2 cellular contexts compared by ENCODE assay signal in the genomic region with DNA sequence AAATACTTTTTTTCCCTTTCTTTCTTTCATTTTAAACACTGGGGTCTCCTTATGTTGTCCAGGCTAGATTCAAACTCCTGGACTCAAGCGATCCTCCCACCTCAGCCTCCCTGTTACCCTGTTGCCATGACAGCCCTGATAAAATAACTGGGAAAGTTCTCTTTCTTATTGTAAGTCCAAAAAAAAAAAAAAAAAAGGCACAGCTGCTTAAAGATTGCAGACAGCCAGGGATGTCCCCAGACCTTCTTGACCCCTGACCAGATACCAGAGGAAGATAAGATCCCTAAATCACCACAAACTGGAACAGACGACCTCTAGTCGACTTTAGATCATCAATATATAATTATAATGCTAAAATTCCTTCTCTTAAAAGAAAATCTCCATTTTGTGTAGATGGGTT.
TF ChIP-seq lines count a peak whose summit lies in the region.

No MANE protein-coding gene starts in this region.

TF ChIP-seq in A549, 52 proteins besides CTCF, POLR2A, EP300 and RAD21:
- TF ChIP-seq, protein P1, sequence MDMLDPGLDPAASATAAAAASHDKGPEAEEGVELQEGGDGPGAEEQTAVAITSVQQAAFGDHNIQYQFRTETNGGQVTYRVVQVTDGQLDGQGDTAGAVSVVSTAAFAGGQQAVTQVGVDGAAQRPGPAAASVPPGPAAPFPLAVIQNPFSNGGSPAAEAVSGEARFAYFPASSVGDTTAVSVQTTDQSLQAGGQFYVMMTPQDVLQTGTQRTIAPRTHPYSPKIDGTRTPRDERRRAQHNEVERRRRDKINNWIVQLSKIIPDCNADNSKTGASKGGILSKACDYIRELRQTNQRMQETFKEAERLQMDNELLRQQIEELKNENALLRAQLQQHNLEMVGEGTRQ (IDR thresholded peaks at IDR 0.05), result no peak
- TF ChIP-seq HOXB5 (CRISPR knock-in tag; IDR thresholded peaks at IDR 0.05) (no peak), BHLHE40 (IDR thresholded peaks at IDR 0.05; ENCODE audit: low read depth, low read length) (no peak), MAZ (IDR thresholded peaks at IDR 0.05; ENCODE audit: borderline replicate concordance, low read depth, low read length) (no peak), CEBPB (IDR thresholded peaks at IDR 0.05) (no peak), SMC3 (IDR thresholded peaks at IDR 0.05) (no peak), FOXS1 (CRISPR knock-in tag; IDR thresholded peaks at IDR 0.05) (no peak), ZC3H11A (IDR thresholded peaks at IDR 0.05) (no peak)
- TF ChIP-seq, protein P2, sequence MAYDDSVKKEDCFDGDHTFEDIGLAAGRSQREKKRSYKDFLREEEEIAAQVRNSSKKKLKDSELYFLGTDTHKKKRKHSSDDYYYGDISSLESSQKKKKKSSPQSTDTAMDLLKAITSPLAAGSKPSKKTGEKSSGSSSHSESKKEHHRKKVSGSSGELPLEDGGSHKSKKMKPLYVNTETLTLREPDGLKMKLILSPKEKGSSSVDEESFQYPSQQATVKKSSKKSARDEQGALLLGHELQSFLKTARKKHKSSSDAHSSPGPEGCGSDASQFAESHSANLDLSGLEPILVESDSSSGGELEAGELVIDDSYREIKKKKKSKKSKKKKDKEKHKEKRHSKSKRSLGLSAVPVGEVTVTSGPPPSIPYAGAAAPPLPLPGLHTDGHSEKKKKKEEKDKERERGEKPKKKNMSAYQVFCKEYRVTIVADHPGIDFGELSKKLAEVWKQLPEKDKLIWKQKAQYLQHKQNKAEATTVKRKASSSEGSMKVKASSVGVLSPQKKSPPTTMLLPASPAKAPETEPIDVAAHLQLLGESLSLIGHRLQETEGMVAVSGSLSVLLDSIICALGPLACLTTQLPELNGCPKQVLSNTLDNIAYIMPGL (CRISPR knock-in tag; IDR thresholded peaks at IDR 0.05; ENCODE audit: borderline replicate concordance), result no peak
- TF ChIP-seq, protein P3, sequence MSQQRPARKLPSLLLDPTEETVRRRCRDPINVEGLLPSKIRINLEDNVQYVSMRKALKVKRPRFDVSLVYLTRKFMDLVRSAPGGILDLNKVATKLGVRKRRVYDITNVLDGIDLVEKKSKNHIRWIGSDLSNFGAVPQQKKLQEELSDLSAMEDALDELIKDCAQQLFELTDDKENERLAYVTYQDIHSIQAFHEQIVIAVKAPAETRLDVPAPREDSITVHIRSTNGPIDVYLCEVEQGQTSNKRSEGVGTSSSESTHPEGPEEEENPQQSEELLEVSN (IDR thresholded peaks at IDR 0.05; ENCODE audit: borderline replicate concordance, low read depth), result no peak

TF ChIP-seq in GM23338, 12 proteins besides CTCF, POLR2A, EP300 and RAD21:
- TF ChIP-seq, protein P4, sequence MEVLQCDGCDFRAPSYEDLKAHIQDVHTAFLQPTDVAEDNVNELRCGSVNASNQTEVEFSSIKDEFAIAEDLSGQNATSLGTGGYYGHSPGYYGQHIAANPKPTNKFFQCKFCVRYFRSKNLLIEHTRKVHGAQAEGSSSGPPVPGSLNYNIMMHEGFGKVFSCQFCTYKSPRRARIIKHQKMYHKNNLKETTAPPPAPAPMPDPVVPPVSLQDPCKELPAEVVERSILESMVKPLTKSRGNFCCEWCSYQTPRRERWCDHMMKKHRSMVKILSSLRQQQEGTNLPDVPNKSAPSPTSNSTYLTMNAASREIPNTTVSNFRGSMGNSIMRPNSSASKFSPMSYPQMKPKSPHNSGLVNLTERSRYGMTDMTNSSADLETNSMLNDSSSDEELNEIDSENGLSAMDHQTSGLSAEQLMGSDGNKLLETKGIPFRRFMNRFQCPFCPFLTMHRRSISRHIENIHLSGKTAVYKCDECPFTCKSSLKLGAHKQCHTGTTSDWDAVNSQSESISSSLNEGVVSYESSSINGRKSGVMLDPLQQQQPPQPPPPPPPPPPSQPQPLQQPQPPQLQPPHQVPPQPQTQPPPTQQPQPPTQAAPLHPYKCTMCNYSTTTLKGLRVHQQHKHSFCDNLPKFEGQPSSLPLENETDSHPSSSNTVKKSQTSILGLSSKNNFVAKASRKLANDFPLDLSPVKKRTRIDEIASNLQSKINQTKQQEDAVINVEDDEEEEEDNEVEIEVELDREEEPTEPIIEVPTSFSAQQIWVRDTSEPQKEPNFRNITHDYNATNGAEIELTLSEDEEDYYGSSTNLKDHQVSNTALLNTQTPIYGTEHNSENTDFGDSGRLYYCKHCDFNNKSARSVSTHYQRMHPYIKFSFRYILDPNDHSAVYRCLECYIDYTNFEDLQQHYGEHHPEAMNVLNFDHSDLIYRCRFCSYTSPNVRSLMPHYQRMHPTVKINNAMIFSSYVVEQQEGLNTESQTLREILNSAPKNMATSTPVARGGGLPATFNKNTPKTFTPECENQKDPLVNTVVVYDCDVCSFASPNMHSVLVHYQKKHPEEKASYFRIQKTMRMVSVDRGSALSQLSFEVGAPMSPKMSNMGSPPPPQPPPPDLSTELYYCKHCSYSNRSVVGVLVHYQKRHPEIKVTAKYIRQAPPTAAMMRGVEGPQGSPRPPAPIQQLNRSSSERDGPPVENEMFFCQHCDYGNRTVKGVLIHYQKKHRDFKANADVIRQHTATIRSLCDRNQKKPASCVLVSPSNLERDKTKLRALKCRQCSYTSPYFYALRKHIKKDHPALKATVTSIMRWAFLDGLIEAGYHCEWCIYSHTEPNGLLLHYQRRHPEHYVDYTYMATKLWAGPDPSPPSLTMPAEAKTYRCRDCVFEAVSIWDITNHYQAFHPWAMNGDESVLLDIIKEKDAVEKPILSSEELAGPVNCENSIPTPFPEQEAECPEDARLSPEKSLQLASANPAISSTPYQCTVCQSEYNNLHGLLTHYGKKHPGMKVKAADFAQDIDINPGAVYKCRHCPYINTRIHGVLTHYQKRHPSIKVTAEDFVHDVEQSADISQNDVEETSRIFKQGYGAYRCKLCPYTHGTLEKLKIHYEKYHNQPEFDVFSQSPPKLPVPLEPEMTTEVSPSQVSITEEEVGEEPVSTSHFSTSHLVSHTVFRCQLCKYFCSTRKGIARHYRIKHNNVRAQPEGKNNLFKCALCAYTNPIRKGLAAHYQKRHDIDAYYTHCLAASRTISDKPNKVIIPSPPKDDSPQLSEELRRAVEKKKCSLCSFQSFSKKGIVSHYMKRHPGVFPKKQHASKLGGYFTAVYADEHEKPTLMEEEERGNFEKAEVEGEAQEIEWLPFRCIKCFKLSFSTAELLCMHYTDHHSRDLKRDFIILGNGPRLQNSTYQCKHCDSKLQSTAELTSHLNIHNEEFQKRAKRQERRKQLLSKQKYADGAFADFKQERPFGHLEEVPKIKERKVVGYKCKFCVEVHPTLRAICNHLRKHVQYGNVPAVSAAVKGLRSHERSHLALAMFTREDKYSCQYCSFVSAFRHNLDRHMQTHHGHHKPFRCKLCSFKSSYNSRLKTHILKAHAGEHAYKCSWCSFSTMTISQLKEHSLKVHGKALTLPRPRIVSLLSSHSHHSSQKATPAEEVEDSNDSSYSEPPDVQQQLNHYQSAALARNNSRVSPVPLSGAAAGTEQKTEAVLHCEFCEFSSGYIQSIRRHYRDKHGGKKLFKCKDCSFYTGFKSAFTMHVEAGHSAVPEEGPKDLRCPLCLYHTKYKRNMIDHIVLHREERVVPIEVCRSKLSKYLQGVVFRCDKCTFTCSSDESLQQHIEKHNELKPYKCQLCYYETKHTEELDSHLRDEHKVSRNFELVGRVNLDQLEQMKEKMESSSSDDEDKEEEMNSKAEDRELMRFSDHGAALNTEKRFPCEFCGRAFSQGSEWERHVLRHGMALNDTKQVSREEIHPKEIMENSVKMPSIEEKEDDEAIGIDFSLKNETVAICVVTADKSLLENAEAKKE (CRISPR knock-in tag; IDR thresholded peaks at IDR 0.05), result no peak
- TF ChIP-seq ZNF114 (CRISPR knock-in tag; IDR thresholded peaks at IDR 0.05) (no peak), EZH2phosphoT487 (IDR thresholded peaks at IDR 0.05; ENCODE audit: unreplicated experiment) (no peak), STAT1 (IDR thresholded peaks at IDR 0.05; ENCODE audit: unreplicated experiment) (no peak), CREB1 (CRISPR knock-in tag; IDR thresholded peaks at IDR 0.05; ENCODE audit: low read depth) (no peak), JUNB (IDR thresholded peaks at IDR 0.05; ENCODE audit: unreplicated experiment) (no peak), EZH2 (IDR thresholded peaks at IDR 0.05; ENCODE audit: low read depth, unreplicated experiment) (no peak), ZNF331 (CRISPR knock-in tag; IDR thresholded peaks at IDR 0.05; ENCODE audit: low read depth) (no peak), POLR2AphosphoS5 (IDR thresholded peaks at IDR 0.05; ENCODE audit: low read depth) (no peak), NANOG (IDR thresholded peaks at IDR 0.05; ENCODE audit: borderline replicate concordance) (no peak)
- TF ChIP-seq, protein P5, sequence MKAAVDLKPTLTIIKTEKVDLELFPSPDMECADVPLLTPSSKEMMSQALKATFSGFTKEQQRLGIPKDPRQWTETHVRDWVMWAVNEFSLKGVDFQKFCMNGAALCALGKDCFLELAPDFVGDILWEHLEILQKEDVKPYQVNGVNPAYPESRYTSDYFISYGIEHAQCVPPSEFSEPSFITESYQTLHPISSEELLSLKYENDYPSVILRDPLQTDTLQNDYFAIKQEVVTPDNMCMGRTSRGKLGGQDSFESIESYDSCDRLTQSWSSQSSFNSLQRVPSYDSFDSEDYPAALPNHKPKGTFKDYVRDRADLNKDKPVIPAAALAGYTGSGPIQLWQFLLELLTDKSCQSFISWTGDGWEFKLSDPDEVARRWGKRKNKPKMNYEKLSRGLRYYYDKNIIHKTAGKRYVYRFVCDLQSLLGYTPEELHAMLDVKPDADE (IDR thresholded peaks at IDR 0.05), result no peak
TF ChIP-seq in GM23338: peak in this region for 0.
